17 cellular contexts compared by ENCODE assay signal in the genomic region with DNA sequence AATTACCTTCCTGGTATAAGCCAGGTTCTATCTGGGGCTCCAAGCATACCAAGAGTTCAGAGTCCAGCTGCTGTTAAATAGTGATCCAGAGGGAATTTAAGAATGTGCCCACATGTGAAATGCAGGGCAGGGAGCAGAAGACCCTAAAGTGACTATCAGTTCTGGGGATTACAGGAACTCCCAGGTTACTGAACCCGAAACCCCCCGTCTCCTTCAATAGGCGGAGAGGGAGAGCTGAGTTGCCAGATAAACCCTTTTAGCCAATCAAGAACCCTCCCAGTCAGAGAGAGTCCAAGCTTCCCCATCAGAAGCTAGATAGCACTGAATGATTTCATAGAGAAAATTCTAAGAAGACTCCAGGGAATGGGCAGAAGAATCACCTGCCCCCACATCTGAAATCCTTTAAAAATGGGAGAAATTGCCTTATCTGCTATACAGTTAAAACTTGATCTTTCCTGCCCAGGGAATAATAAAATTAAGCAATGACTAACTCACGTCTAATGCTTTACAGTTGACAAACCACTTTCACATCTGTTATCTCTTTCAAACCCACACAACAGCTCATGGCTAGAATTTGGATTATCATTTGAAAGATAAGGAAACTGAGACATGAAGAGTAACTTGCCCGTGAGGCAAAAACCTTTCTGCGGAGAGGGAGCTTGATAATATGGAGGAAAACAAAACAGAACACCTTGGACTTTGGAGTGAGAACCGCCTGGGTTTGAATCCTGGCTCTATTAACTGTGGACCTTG. TPM values are rescaled to one million over a fixed set of nuclear protein-coding genes. Genes with fewer than 3 reads are reported as not detected.
DNase-seq lines count a peak whose midpoint lies in the region; ATAC-seq lines count a peak whose summit lies in the region.
"Had no signal": no experiment of that assay in that cellular context is flagged by ENCODE, and none has a peak within 500 bp of the region (broad histone marks: within the 10 kb centered on the region; RNA-seq: fewer than 3 reads in every experiment).

No MANE protein-coding gene starts in this region.

- H3K9me3 ChIP-seq in CD4-positive, alpha-beta memory T cell (ENCODE audit: control insufficient read depth in 1 of 2, low read length in 2 of 2): no peaks in the 10 kb centered on the region
- H3K9me3 ChIP-seq in SJCRH30 (replicated peaks) (no peaks in the 10 kb centered on the region; the same call in 1 of the 2 replicates), aorta (ENCODE audit: control insufficient read depth, low read length) (no peaks in the 10 kb centered on the region)
- H3K9me3 ChIP-seq: Peyer's patch had no signal

- no peak overlapping the region for H3K27ac ChIP-seq in CD4-positive, alpha-beta memory T cell (ENCODE audit: low read depth, low read length)
- H3K27ac ChIP-seq in SJCRH30 (peak overlapping the region; percentile 100), aorta (ENCODE audit: low read depth in 1 of 2, low read length in 2 of 2) (no peak overlapping the region)
- H3K27ac ChIP-seq: GM23248, Peyer's patch had no signal

- no peaks in the 10 kb centered on the region for H3K36me3 ChIP-seq in CD4-positive, alpha-beta memory T cell (ENCODE audit: insufficient read depth, low read length)
- H3K36me3 ChIP-seq in SJCRH30 (no peaks in the 10 kb centered on the region), aorta (ENCODE audit: control insufficient read depth in 1 of 2, insufficient read depth in 2 of 2, low read length in 1 of 2) (no peaks in the 10 kb centered on the region)
- H3K36me3 ChIP-seq: Peyer's patch had no signal

- POLR2A ChIA-PET in CD4-positive, alpha-beta memory T cell (lab: Charles Lee; ENCODE audit: partially characterized antibody): interaction anchor here (1.4 kb wide), 1 partner anchor 9 kb away, joined by 7 read pairs; no protein-coding TSS in a partner anchor

- H3K4me1 ChIP-seq in CD4-positive, alpha-beta memory T cell (ENCODE audit: insufficient read depth, low read length): peaks cover 28% of the 10 kb centered on the region
- H3K4me1 ChIP-seq in SJCRH30: peaks cover 62% of the 10 kb centered on the region
- no peaks in the 10 kb centered on the region for H3K4me1 ChIP-seq in aorta (ENCODE audit: control insufficient read depth in 1 of 2, insufficient read depth in 2 of 2, low read length in 2 of 2)
- H3K4me1 ChIP-seq: Peyer's patch had no signal

- H3K27me3 Mint-ChIP-seq in CD4-positive, alpha-beta memory T cell: peaks cover 14 to 25% of the 10 kb centered on the region in 2 donors

- H3K4me3 Mint-ChIP-seq in CD4-positive, alpha-beta memory T cell: no peak overlapping the region

- peaks cover 0 to 3% of the 10 kb centered on the region in 2 donors for H3K36me3 Mint-ChIP-seq in CD4-positive, alpha-beta memory T cell

- H3K4me1 Mint-ChIP-seq in CD4-positive, alpha-beta memory T cell: peaks cover 12 to 31% (median 28%) of the 10 kb centered on the region in 4 donors

- H3K27ac Mint-ChIP-seq in CD4-positive, alpha-beta memory T cell: peak overlapping the region in 4 of 7 donors; percentile 5 to 83 (median 38)

- peaks cover 0 to 3% (median 0%) of the 10 kb centered on the region in 8 donors for H3K9me3 Mint-ChIP-seq in CD4-positive, alpha-beta memory T cell

- peaks cover 2% of the 10 kb centered on the region for H3K27me3 ChIP-seq in CD4-positive, alpha-beta memory T cell (ENCODE audit: insufficient read depth, low read length)
- H3K27me3 ChIP-seq in SJCRH30 (no peaks in the 10 kb centered on the region), aorta (ENCODE audit: control insufficient read depth in 1 of 2, insufficient read depth in 2 of 2, low read length in 1 of 2) (no peaks in the 10 kb centered on the region)
- H3K27me3 ChIP-seq: Peyer's patch had no signal

- H3K4me3 ChIP-seq in CD4-positive, alpha-beta memory T cell (ENCODE audit: low read length in 2 of 2): no peak overlapping the region
- H3K4me3 ChIP-seq in SJCRH30 (no peak overlapping the region), aorta (ENCODE audit: low read length in 2 of 2) (no peak overlapping the region)
- H3K4me3 ChIP-seq: GM23248, Peyer's patch had no signal

- CTCF ChIA-PET in CD4-positive, alpha-beta memory T cell (lab: Charles Lee; ENCODE audit: partially characterized antibody): interaction anchor here (1.9 to 2.3 kb wide), 2 partner anchors 10 to 176 kb away, joined by 4 to 11 read pairs; a partner anchor contains a TSS

- 50 to 70% methylated on average over 7 of the region's 7 CpGs for WGBS in aorta, 2 donors

- peak; percentile 10 for DNase-seq in A172 (ENCODE audit: low spot score)
- DNase-seq in CD4-positive, alpha-beta memory T cell: no peak
- DNase-seq in SJCRH30: peak; percentile 73 to 88
- peak; percentile 22 for DNase-seq in myocyte (ENCODE audit: low read depth)
- DNase-seq in aorta: no peak
- DNase-seq in stimulated activated naive CD4-positive, alpha-beta T cell (lab: John Stamatoyannopoulos, UW): no peak
- DNase-seq in NCI-H1048 (lab: John Stamatoyannopoulos, UW): no peak
- DNase-seq: DMS 273 treated with DMSO at 0.1 percent for 48 hours, GM23248, KBM-7, NCI-H1105, NCI-H187, NCI-H446 treated with DMSO at 0.1 percent for 48 hours, NCI-H774, Peyer's patch, Right ventricle myocardium superior had no signal

- intact Hi-C loops in CD4-positive, alpha-beta memory T cell (cut with micrococcal nuclease): no loop called here
- intact Hi-C loops in aorta (cut with DNase I): loop anchor here in 1 of 2 donors (10.0 kb wide), 1 partner anchor 451 kb away; no protein-coding TSS in a partner anchor

- ATAC-seq in aorta (ENCODE audit: low FRiP score): no peak
- ATAC-seq in HG03378 (IDR thresholded peaks at IDR 0.05; ENCODE audit: unreplicated experiment): no peak

RNA-seq across cellular contexts. Expression of a gene that starts 10.2 kb away (rescaled TPM):
- 94.6 and 149 TPM in 2 replicates for total RNA-seq in A172 (2014; rRNA removed; shearing (Covaris generic))
- total RNA-seq in CD4-positive, alpha-beta memory T cell: 10 to 100 TPM; 15.4 to 16.2 TPM
- 1 to 10 TPM in 1 of 2 donors, under 1 TPM in 1; 0.88 to 3.6 TPM for polyA plus RNA-seq in CD4-positive, alpha-beta memory T cell
- total RNA-seq in SJCRH30 (2014; rRNA removed; shearing (Covaris generic)): 19.8 and 20.3 TPM in 2 replicates
- total RNA-seq in myocyte: 62.4 and 63.9 TPM in 2 replicates
- polyA plus RNA-seq in myocyte (2012): 4.9 TPM
- total RNA-seq in aorta: 1 to 10 TPM in 1 of 2 donors, under 1 TPM in 1; 0.84 to 3.6 TPM
- under 1 TPM in 1 of 2 donors, not detected in 1; 0.50 TPM for polyA plus RNA-seq in aorta

Comparison
In these comparisons a context has a peak if more than half of its experiments do, and no peak if none do; other contexts are left out.
1. DNase-seq: peak in A172 (single experiment), SJCRH30 (2 of 2) and myocyte (single experiment); none in CD4-positive, alpha-beta memory T cell (0 of 5), aorta (0 of 2), stimulated activated naive CD4-positive, alpha-beta T cell (0 of 6) and NCI-H1048 (single experiment).